1 cellular context compared by ENCODE assay signal in genomic region chr11:29781268-29781667, GRCh38.
TF ChIP-seq lines count a peak whose summit lies in the region.

No MANE protein-coding gene starts in this region.

TF ChIP-seq in GM23338, 12 proteins besides CTCF, POLR2A, EP300 and RAD21 (continued from another document):
- TF ChIP-seq ZNF462 (CRISPR knock-in tag; IDR thresholded peaks at IDR 0.05) (no peak), ZNF114 (CRISPR knock-in tag; IDR thresholded peaks at IDR 0.05) (no peak), CREB1 (CRISPR knock-in tag; IDR thresholded peaks at IDR 0.05; ENCODE audit: low read depth) (no peak), JUNB (IDR thresholded peaks at IDR 0.05; ENCODE audit: unreplicated experiment) (no peak), NANOG (IDR thresholded peaks at IDR 0.05; ENCODE audit: borderline replicate concordance) (no peak), ZNF331 (CRISPR knock-in tag; IDR thresholded peaks at IDR 0.05; ENCODE audit: low read depth) (no peak)
